Comparison of ENCODE assay signal across 19 cellular contexts in the genomic region with DNA sequence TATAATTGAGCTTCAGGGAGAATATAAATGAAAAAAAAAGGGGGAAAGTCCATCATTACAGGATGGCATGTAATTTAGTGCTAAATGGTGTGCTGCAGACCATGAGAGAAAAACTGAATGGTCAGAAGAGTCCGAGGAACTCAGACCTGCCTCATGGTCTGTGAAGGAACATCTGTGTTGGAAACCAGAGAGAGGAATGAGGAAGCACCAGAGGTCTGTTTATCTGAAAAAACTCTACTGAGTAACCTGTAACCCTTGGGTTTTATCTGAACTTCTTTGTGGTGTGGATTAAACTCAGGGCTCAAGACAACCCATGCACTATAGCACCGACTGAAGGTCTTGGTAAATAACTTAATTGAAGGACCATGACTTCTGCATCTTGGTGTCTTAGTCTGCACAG.
"Had no signal": no experiment of that assay in that cellular context is flagged by ENCODE, and none has a peak within 500 bp of the region (broad histone marks: within the 10 kb centered on the region; RNA-seq: fewer than 3 reads in every experiment).

No MANE protein-coding gene starts in this region.

- ATAC-seq: foreskin keratinocyte; naive thymus-derived CD4-positive, alpha-beta T cell had no signal

- H3K27me3 ChIP-seq: foreskin keratinocyte, hepatocyte, right atrium auricular region, suprapubic skin, tibial artery, upper lobe of left lung, uterus had no signal

- H3K4me2 ChIP-seq: hepatocyte had no signal

- H3K36me3 ChIP-seq: right atrium auricular region, suprapubic skin, tibial artery, upper lobe of left lung, uterus had no signal

- H3K4me1 ChIP-seq: foreskin keratinocyte, right atrium auricular region, uterus had no signal

- H3K27ac ChIP-seq: dorsolateral prefrontal cortex, foreskin keratinocyte, hepatocyte, right atrium auricular region, suprapubic skin, tibial artery, uterus had no signal

- H2AFZ ChIP-seq: hepatocyte had no signal

- H3K4me3 ChIP-seq: dorsolateral prefrontal cortex, hepatocyte, right atrium auricular region, suprapubic skin, tibial artery, upper lobe of left lung, uterus had no signal

- DNase-seq: cortex of kidney; dorsolateral prefrontal cortex; effector CD8-positive, alpha-beta T cell; foreskin keratinocyte; head of caudate nucleus; kidney; naive thymus-derived CD4-positive, alpha-beta T cell; nephron progenitor cell; posterior cingulate gyrus; small intestine; stimulated activated CD4-positive, alpha-beta T cell treated with anti-CD3 and anti-CD28 coated beads, Interleukin-12 subunit alpha, Interleukin-12 subunit beta, amount 100 ng/mL, for 4 hours; stimulated activated naive CD4-positive, alpha-beta T cell treated with Interleukin-2 at 50 U/mL for 16 hours; tibial artery; upper lobe of left lung; uterus had no signal

- FAIRE-seq: endometrium, kidney, small intestine had no signal

- H3K9me3 ChIP-seq: right atrium auricular region, suprapubic skin, tibial artery, upper lobe of left lung, uterus had no signal
